Comparison of ENCODE assay signal across 1 cellular context in genomic region chr10:83978681-83979383, GRCh38.
TF ChIP-seq lines count a peak whose summit lies in the region.

No MANE protein-coding gene starts in this region.

TF ChIP-seq in K562, 482 proteins besides CTCF, POLR2A, EP300 and RAD21 (continued from another document):
- TF ChIP-seq E2F8 (IDR thresholded peaks at IDR 0.05; ENCODE audit: low read depth, partially characterized antibody): no peak
- TF ChIP-seq FOXJ3 (CRISPR knock-in tag; IDR thresholded peaks at IDR 0.05): no peak
